Comparison of ENCODE assay signal across 1 cellular context in the genomic region with DNA sequence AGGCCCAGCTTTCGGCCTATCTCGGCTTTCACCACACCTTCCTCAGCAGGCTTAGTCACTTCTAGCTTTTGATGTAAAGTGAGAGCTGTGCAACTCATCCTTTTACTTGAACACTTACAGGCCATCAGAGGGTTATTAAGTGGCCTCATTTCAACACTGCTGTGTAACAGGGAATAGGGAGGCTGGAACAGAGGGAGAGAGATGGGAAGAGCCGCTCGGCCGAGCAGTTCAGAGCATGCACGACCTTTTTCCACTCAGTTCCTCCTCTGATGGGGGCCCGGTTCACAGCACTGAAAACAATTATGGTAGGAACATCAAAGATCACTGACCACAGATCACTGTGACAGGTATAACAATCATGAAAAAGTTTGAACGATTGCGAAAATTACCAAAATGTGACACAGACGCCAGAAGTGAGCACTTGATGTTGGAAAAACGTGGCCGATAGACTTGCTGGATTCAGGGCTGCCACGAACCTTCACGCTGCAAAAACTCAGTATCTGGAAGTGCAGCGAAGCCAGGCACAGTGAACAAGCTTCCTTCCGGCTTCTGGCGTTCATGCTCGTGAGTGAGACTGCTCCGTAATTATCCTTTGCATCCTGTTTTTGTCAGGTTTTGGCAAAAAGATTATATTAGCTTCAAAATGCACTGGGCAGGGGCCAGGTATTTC.
TF ChIP-seq lines count a peak whose summit lies in the region.

No MANE protein-coding gene starts in this region.

TF ChIP-seq in GM12878, 131 proteins besides CTCF, POLR2A, EP300 and RAD21 (continued from another document and continues in another):
- TF ChIP-seq, protein P1, sequence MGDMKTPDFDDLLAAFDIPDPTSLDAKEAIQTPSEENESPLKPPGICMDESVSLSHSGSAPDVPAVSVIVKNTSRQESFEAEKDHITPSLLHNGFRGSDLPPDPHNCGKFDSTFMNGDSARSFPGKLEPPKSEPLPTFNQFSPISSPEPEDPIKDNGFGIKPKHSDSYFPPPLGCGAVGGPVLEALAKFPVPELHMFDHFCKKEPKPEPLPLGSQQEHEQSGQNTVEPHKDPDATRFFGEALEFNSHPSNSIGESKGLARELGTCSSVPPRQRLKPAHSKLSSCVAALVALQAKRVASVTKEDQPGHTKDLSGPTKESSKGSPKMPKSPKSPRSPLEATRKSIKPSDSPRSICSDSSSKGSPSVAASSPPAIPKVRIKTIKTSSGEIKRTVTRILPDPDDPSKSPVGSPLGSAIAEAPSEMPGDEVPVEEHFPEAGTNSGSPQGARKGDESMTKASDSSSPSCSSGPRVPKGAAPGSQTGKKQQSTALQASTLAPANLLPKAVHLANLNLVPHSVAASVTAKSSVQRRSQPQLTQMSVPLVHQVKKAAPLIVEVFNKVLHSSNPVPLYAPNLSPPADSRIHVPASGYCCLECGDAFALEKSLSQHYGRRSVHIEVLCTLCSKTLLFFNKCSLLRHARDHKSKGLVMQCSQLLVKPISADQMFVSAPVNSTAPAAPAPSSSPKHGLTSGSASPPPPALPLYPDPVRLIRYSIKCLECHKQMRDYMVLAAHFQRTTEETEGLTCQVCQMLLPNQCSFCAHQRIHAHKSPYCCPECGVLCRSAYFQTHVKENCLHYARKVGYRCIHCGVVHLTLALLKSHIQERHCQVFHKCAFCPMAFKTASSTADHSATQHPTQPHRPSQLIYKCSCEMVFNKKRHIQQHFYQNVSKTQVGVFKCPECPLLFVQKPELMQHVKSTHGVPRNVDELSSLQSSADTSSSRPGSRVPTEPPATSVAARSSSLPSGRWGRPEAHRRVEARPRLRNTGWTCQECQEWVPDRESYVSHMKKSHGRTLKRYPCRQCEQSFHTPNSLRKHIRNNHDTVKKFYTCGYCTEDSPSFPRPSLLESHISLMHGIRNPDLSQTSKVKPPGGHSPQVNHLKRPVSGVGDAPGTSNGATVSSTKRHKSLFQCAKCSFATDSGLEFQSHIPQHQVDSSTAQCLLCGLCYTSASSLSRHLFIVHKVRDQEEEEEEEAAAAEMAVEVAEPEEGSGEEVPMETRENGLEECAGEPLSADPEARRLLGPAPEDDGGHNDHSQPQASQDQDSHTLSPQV (IDR thresholded peaks at IDR 0.05), result no peak
- TF ChIP-seq, protein P2, sequence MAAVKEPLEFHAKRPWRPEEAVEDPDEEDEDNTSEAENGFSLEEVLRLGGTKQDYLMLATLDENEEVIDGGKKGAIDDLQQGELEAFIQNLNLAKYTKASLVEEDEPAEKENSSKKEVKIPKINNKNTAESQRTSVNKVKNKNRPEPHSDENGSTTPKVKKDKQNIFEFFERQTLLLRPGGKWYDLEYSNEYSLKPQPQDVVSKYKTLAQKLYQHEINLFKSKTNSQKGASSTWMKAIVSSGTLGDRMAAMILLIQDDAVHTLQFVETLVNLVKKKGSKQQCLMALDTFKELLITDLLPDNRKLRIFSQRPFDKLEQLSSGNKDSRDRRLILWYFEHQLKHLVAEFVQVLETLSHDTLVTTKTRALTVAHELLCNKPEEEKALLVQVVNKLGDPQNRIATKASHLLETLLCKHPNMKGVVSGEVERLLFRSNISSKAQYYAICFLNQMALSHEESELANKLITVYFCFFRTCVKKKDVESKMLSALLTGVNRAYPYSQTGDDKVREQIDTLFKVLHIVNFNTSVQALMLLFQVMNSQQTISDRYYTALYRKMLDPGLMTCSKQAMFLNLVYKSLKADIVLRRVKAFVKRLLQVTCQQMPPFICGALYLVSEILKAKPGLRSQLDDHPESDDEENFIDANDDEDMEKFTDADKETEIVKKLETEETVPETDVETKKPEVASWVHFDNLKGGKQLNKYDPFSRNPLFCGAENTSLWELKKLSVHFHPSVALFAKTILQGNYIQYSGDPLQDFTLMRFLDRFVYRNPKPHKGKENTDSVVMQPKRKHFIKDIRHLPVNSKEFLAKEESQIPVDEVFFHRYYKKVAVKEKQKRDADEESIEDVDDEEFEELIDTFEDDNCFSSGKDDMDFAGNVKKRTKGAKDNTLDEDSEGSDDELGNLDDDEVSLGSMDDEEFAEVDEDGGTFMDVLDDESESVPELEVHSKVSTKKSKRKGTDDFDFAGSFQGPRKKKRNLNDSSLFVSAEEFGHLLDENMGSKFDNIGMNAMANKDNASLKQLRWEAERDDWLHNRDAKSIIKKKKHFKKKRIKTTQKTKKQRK (IDR thresholded peaks at IDR 0.05; ENCODE audit: low read depth, low read length), result no peak
- TF ChIP-seq BCL11A (IDR thresholded peaks at IDR 0.05; ENCODE audit: low read depth, low read length) (peak; percentile 27; the same call in 1 of the 2 replicates), NFIC (IDR thresholded peaks at IDR 0.05; ENCODE audit: low read depth, low read length) (peak; percentile 47; the same call in 1 of the 2 replicates), CHD1 (IDR thresholded peaks at IDR 0.05; ENCODE audit: low read depth, low read length) (no peak), STAT3 (IDR thresholded peaks at IDR 0.05; ENCODE audit: low read depth, low read length) (no peak), NR2C1 (IDR thresholded peaks at IDR 0.05) (no peak), CREM (IDR thresholded peaks at IDR 0.05; ENCODE audit: low read depth) (peak; percentile 34; the same call in 1 of the 2 replicates), ZNF274 (IDR thresholded peaks at IDR 0.05; ENCODE audit: insufficient read depth, insufficient read length) (no peak), MXI1 (IDR thresholded peaks at IDR 0.05; ENCODE audit: low read depth, low read length) (no peak), RB1 (IDR thresholded peaks at IDR 0.05; ENCODE audit: borderline replicate concordance) (no peak), KDM1A (IDR thresholded peaks at IDR 0.05; ENCODE audit: borderline replicate concordance) (no peak), ETV6 (conservative IDR thresholded peaks at IDR 0.05 in 1 of 2, IDR thresholded peaks at IDR 0.05 in 1 of 2; ENCODE audit: borderline replicate concordance in 1 of 2, low read depth in 1 of 2) (0 out of 4 replicates have a peak, but pooled peaks of 1 of the 2 experiments have one; percentile 11), IRF4 (IDR thresholded peaks at IDR 0.05; ENCODE audit: low read depth, low read length) (peak; percentile 47; the same call in 1 of the 2 replicates), HDAC2 (IDR thresholded peaks at IDR 0.05) (no peak), POU2F2 (IDR thresholded peaks at IDR 0.05; ENCODE audit: borderline replicate concordance, low read depth, low read length) (no peak), ZSCAN29 (IDR thresholded peaks at IDR 0.05) (no peak), RELA (IDR thresholded peaks at IDR 0.05; ENCODE audit: borderline replicate concordance, partially characterized antibody) (no peak), SMARCA5 (IDR thresholded peaks at IDR 0.05) (no peak), GABPA (IDR thresholded peaks at IDR 0.05; ENCODE audit: low read depth) (no peak), STAT1 (conservative IDR thresholded peaks at IDR 0.05) (no peak), RFX5 (IDR thresholded peaks at IDR 0.05; ENCODE audit: low read depth, low read length) (no peak), NFYA (IDR thresholded peaks at IDR 0.05; ENCODE audit: borderline replicate concordance, low read depth, low read length) (no peak), ESRRA (IDR thresholded peaks at IDR 0.05; ENCODE audit: low read length) (no peak), TAF1 (IDR thresholded peaks at IDR 0.05; ENCODE audit: borderline replicate concordance, low read depth, low read length) (peak; percentile 24; the same call in 1 of the 2 replicates)
- TF ChIP-seq, protein P3, sequence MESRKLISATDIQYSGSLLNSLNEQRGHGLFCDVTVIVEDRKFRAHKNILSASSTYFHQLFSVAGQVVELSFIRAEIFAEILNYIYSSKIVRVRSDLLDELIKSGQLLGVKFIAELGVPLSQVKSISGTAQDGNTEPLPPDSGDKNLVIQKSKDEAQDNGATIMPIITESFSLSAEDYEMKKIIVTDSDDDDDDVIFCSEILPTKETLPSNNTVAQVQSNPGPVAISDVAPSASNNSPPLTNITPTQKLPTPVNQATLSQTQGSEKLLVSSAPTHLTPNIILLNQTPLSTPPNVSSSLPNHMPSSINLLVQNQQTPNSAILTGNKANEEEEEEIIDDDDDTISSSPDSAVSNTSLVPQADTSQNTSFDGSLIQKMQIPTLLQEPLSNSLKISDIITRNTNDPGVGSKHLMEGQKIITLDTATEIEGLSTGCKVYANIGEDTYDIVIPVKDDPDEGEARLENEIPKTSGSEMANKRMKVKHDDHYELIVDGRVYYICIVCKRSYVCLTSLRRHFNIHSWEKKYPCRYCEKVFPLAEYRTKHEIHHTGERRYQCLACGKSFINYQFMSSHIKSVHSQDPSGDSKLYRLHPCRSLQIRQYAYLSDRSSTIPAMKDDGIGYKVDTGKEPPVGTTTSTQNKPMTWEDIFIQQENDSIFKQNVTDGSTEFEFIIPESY (IDR thresholded peaks at IDR 0.05), result no peak
- TF ChIP-seq, protein P4, sequence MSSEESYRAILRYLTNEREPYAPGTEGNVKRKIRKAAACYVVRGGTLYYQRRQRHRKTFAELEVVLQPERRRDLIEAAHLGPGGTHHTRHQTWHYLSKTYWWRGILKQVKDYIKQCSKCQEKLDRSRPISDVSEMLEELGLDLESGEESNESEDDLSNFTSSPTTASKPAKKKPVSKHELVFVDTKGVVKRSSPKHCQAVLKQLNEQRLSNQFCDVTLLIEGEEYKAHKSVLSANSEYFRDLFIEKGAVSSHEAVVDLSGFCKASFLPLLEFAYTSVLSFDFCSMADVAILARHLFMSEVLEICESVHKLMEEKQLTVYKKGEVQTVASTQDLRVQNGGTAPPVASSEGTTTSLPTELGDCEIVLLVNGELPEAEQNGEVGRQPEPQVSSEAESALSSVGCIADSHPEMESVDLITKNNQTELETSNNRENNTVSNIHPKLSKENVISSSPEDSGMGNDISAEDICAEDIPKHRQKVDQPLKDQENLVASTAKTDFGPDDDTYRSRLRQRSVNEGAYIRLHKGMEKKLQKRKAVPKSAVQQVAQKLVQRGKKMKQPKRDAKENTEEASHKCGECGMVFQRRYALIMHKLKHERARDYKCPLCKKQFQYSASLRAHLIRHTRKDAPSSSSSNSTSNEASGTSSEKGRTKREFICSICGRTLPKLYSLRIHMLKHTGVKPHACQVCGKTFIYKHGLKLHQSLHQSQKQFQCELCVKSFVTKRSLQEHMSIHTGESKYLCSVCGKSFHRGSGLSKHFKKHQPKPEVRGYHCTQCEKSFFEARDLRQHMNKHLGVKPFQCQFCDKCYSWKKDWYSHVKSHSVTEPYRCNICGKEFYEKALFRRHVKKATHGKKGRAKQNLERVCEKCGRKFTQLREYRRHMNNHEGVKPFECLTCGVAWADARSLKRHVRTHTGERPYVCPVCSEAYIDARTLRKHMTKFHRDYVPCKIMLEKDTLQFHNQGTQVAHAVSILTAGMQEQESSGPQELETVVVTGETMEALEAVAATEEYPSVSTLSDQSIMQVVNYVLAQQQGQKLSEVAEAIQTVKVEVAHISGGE (CRISPR knock-in tag; IDR thresholded peaks at IDR 0.05), result no peak
- TF ChIP-seq, protein P5, sequence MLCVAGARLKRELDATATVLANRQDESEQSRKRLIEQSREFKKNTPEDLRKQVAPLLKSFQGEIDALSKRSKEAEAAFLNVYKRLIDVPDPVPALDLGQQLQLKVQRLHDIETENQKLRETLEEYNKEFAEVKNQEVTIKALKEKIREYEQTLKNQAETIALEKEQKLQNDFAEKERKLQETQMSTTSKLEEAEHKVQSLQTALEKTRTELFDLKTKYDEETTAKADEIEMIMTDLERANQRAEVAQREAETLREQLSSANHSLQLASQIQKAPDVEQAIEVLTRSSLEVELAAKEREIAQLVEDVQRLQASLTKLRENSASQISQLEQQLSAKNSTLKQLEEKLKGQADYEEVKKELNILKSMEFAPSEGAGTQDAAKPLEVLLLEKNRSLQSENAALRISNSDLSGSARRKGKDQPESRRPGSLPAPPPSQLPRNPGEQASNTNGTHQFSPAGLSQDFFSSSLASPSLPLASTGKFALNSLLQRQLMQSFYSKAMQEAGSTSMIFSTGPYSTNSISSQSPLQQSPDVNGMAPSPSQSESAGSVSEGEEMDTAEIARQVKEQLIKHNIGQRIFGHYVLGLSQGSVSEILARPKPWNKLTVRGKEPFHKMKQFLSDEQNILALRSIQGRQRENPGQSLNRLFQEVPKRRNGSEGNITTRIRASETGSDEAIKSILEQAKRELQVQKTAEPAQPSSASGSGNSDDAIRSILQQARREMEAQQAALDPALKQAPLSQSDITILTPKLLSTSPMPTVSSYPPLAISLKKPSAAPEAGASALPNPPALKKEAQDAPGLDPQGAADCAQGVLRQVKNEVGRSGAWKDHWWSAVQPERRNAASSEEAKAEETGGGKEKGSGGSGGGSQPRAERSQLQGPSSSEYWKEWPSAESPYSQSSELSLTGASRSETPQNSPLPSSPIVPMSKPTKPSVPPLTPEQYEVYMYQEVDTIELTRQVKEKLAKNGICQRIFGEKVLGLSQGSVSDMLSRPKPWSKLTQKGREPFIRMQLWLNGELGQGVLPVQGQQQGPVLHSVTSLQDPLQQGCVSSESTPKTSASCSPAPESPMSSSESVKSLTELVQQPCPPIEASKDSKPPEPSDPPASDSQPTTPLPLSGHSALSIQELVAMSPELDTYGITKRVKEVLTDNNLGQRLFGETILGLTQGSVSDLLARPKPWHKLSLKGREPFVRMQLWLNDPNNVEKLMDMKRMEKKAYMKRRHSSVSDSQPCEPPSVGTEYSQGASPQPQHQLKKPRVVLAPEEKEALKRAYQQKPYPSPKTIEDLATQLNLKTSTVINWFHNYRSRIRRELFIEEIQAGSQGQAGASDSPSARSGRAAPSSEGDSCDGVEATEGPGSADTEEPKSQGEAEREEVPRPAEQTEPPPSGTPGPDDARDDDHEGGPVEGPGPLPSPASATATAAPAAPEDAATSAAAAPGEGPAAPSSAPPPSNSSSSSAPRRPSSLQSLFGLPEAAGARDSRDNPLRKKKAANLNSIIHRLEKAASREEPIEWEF (IDR thresholded peaks at IDR 0.05; ENCODE audit: insufficient replicate concordance, low read depth, low read length), result no peak
- TF ChIP-seq, protein P6, sequence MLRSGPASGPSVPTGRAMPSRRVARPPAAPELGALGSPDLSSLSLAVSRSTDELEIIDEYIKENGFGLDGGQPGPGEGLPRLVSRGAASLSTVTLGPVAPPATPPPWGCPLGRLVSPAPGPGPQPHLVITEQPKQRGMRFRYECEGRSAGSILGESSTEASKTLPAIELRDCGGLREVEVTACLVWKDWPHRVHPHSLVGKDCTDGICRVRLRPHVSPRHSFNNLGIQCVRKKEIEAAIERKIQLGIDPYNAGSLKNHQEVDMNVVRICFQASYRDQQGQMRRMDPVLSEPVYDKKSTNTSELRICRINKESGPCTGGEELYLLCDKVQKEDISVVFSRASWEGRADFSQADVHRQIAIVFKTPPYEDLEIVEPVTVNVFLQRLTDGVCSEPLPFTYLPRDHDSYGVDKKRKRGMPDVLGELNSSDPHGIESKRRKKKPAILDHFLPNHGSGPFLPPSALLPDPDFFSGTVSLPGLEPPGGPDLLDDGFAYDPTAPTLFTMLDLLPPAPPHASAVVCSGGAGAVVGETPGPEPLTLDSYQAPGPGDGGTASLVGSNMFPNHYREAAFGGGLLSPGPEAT (IDR thresholded peaks at IDR 0.05; ENCODE audit: low read depth), result no peak
- TF ChIP-seq, protein P7, sequence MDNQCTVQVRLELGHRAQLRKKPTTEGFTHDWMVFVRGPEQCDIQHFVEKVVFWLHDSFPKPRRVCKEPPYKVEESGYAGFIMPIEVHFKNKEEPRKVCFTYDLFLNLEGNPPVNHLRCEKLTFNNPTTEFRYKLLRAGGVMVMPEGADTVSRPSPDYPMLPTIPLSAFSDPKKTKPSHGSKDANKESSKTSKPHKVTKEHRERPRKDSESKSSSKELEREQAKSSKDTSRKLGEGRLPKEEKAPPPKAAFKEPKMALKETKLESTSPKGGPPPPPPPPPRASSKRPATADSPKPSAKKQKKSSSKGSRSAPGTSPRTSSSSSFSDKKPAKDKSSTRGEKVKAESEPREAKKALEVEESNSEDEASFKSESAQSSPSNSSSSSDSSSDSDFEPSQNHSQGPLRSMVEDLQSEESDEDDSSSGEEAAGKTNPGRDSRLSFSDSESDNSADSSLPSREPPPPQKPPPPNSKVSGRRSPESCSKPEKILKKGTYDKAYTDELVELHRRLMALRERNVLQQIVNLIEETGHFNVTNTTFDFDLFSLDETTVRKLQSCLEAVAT (IDR thresholded peaks at IDR 0.05), result no peak
- TF ChIP-seq, protein P8, sequence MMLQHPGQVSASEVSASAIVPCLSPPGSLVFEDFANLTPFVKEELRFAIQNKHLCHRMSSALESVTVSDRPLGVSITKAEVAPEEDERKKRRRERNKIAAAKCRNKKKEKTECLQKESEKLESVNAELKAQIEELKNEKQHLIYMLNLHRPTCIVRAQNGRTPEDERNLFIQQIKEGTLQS (IDR thresholded peaks at IDR 0.05; ENCODE audit: borderline replicate concordance, extremely low read depth, low read depth, low read length), result no peak
